Comparison of ENCODE assay signal across 20 cellular contexts in the genomic region with DNA sequence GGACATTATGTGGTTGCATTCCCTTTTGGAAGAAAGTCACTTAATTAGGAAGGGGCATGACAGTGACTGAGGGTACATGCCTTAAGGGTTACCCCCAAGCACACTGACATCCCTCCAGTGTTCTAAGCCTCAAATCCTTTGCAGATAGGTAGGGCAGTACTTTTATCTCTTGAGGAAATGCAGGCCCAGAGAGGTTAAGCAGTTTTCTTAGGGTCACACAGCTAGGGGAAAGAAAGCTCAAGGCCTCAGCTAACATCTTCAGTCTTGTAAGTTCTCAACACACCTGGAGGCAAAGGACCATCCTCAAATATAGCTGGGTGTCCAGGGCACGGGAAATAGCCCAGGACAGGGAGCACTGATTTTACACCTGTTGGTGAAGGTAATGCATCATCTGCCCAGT. TPM values are rescaled to one million over a fixed set of nuclear protein-coding genes. Genes with fewer than 3 reads are reported as not detected.
"Had no signal": no experiment of that assay in that cellular context is flagged by ENCODE, and none has a peak within 500 bp of the region (broad histone marks: within the 10 kb centered on the region; RNA-seq: fewer than 3 reads in every experiment).

No MANE protein-coding gene starts in this region.

- H3K27ac Mint-ChIP-seq: activated CD8-positive, alpha-beta T cell treated with anti-CD3 and anti-CD28 coated beads, Interleukin-2, amount 10 ng/mL, durations not matched to agents 7 days and 5 days; activated T-helper 1 cell treated with anti-CD3 and anti-CD28 coated beads, Interleukin-12 subunit alpha, Interleukin-12 subunit beta, Interleukin-2, Interleukin-4 antibody, amounts not matched to agents 30 ng/mL and 10 ng/mL and 1 ng/mL, durations not matched to agents 14 hours and 24 hours and 36 hours; endodermal cell; stimulated activated naive CD8-positive, alpha-beta T cell treated with anti-CD3 and anti-CD28 coated beads, Interleukin-15, amount 100 ng/mL, for 72 hours had no signal

- H3K27me3 ChIP-seq: ascending aorta, dorsolateral prefrontal cortex, left lung, right lobe of liver had no signal

- H3K4me1 ChIP-seq: left lung, prostate gland had no signal

- H3K36me3 ChIP-seq: ascending aorta, left lung, prostate gland, right lobe of liver had no signal

- H3K9me3 ChIP-seq: ascending aorta, left lung, prostate gland, right lobe of liver had no signal

- H3K4me3 Mint-ChIP-seq: activated CD8-positive, alpha-beta T cell treated with anti-CD3 and anti-CD28 coated beads, Interleukin-2, amount 10 ng/mL, durations not matched to agents 7 days and 5 days; activated T-helper 1 cell treated with anti-CD3 and anti-CD28 coated beads, Interleukin-12 subunit alpha, Interleukin-12 subunit beta, Interleukin-2, Interleukin-4 antibody, amounts not matched to agents 30 ng/mL and 10 ng/mL and 1 ng/mL, durations not matched to agents 14 hours and 24 hours and 36 hours; endodermal cell; stimulated activated naive CD8-positive, alpha-beta T cell treated with anti-CD3 and anti-CD28 coated beads, Interleukin-15, amount 100 ng/mL, for 72 hours had no signal

- ATAC-seq: activated CD8-positive, alpha-beta T cell treated with anti-CD3 and anti-CD28 coated beads, Interleukin-2, amount 10 ng/mL, durations not matched to agents 7 days and 5 days; left lung; right lobe of liver; stimulated activated naive CD8-positive, alpha-beta T cell treated with anti-CD3 and anti-CD28 coated beads, Interleukin-15, amount 100 ng/mL, for 72 hours had no signal

- H3K27ac ChIP-seq: ascending aorta, prostate gland had no signal

- DNase-seq: activated CD4-positive, alpha-beta T cell treated with anti-CD3 and anti-CD28 coated beads for 48 hours; activated CD8-positive, alpha-beta memory T cell treated with anti-CD3 and anti-CD28 coated beads, Interleukin-2, amount 50 U/mL, for 4 hours; activated CD8-positive, alpha-beta T cell treated with anti-CD3 and anti-CD28 coated beads, Interleukin-2, amount 10 ng/mL, durations not matched to agents 7 days and 5 days; dorsolateral prefrontal cortex; endodermal cell; hippocampal formation; kidney; left lung; right lobe of liver; stimulated activated naive CD8-positive, alpha-beta T cell treated with anti-CD3 and anti-CD28 coated beads, Interleukin-15, amount 100 ng/mL, for 72 hours; T-helper 2 cell had no signal

- H3K4me3 ChIP-seq: ascending aorta, left lung, prostate gland, right lobe of liver had no signal

RNA-seq across cellular contexts. Expression of gene LHFPL7, which starts 37.6 kb away (rescaled TPM):
- total RNA-seq: activated CD8-positive, alpha-beta T cell treated with anti-CD3 and anti-CD28 coated beads, Interleukin-2, amount 10 ng/mL, durations not matched to agents 7 days and 5 days; activated T-helper 1 cell treated with anti-CD3 and anti-CD28 coated beads, Interleukin-12 subunit alpha, Interleukin-12 subunit beta, Interleukin-2, Interleukin-4 antibody, amounts not matched to agents 30 ng/mL and 10 ng/mL and 1 ng/mL, durations not matched to agents 14 hours and 24 hours and 36 hours; ascending aorta; bronchial epithelial cell; chondrocyte; dorsolateral prefrontal cortex; endodermal cell; kidney; left lung; mesenteric fat pad; osteoblast; prostate gland; right lobe of liver; temporal lobe; ureter had no signal
